8 cellular contexts compared by ENCODE assay signal in genomic region chr10:32956365-32957197, GRCh38. TPM values are rescaled to one million over a fixed set of nuclear protein-coding genes. Genes with fewer than 3 reads are reported as not detected.
DNase-seq lines count a peak whose midpoint lies in the region; ATAC-seq and TF ChIP-seq lines count a peak whose summit lies in the region.

No MANE protein-coding gene starts in this region.

- no peaks in the 10 kb centered on the region for H3K27me3 Mint-ChIP-seq in dendritic cell treated with granulocyte-macrophage colony-stimulating factor and Interleukin-4, amounts not matched to agents 40 ng/mL and 50 ng/mL, for 4 days
- no peaks in the 10 kb centered on the region for H3K27me3 Mint-ChIP-seq in naive thymus-derived CD8-positive, alpha-beta T cell

- peak overlapping the region; percentile 77 for H3K4me3 Mint-ChIP-seq in dendritic cell treated with granulocyte-macrophage colony-stimulating factor and Interleukin-4, amounts not matched to agents 40 ng/mL and 50 ng/mL, for 4 days
- peak overlapping the region; percentile 73 to 89 (median 83) for H3K4me3 Mint-ChIP-seq in naive thymus-derived CD8-positive, alpha-beta T cell

- H3K27ac ChIP-seq in C4-2B = peak overlapping the region; percentile 95

- peaks cover 59% of the 10 kb centered on the region for H4K20me1 ChIP-seq in Loucy (ENCODE audit: insufficient read depth, low read length, poor library complexity, severe bottlenecking)

- peaks cover 67% of the 10 kb centered on the region for H3K4me1 Mint-ChIP-seq in dendritic cell treated with granulocyte-macrophage colony-stimulating factor and Interleukin-4, amounts not matched to agents 40 ng/mL and 50 ng/mL, for 4 days (ENCODE audit: low read depth)
- peaks cover 18 to 80% (median 50%) of the 10 kb centered on the region in 4 donors for H3K4me1 Mint-ChIP-seq in naive thymus-derived CD8-positive, alpha-beta T cell

- peaks cover 78% of the 10 kb centered on the region for H3K79me2 ChIP-seq in Loucy (ENCODE audit: insufficient read depth, low read length)

- no peaks in the 10 kb centered on the region for H3K9me3 Mint-ChIP-seq in dendritic cell treated with granulocyte-macrophage colony-stimulating factor and Interleukin-4, amounts not matched to agents 40 ng/mL and 50 ng/mL, for 4 days
- no peaks in the 10 kb centered on the region for H3K9me3 Mint-ChIP-seq in naive thymus-derived CD8-positive, alpha-beta T cell

- H3K9ac ChIP-seq in Loucy (ENCODE audit: low read depth, low read length, poor library complexity, severe bottlenecking) = peak overlapping the region; percentile 83

- 0 out of 2 replicates have a peak, but pooled peaks cover 3% of the 10 kb centered on the region for H3F3A ChIP-seq in Loucy (ENCODE audit: low read depth)

- POLR2A ChIA-PET in naive thymus-derived CD8-positive, alpha-beta T cell (lab: Charles Lee) = interaction anchor here (1.3 to 1.8 kb wide), 4 partner anchors 24 to 611 kb away, joined by 3 to 14 read pairs (median 6); partner anchors contain the start of gene CCDC7

- H3K36me3 ChIP-seq in Loucy (ENCODE audit: insufficient read depth, low read length) = no peaks in the 10 kb centered on the region

- no peak overlapping the region for H2AFZ ChIP-seq in Loucy (ENCODE audit: low read length)

- H3K9me3 ChIP-seq in Loucy (ENCODE audit: insufficient read depth, low read depth, low read length) = no peaks in the 10 kb centered on the region

- peaks cover 19% of the 10 kb centered on the region for H3K36me3 Mint-ChIP-seq in dendritic cell treated with granulocyte-macrophage colony-stimulating factor and Interleukin-4, amounts not matched to agents 40 ng/mL and 50 ng/mL, for 4 days (ENCODE audit: low read depth)
- H3K36me3 Mint-ChIP-seq in naive thymus-derived CD8-positive, alpha-beta T cell = no peaks in the 10 kb centered on the region

- ATAC-seq in naive thymus-derived CD8-positive, alpha-beta T cell = no peak

- no peaks in the 10 kb centered on the region for H3K9me2 ChIP-seq in Loucy (replicated peaks; ENCODE audit: low read depth, low read length)

- no peak for DNase-seq in naive thymus-derived CD8-positive, alpha-beta T cell
- no peak for DNase-seq in NCI-H1105 (lab: John Stamatoyannopoulos, UW)
- no peak for DNase-seq in NCI-H446 (lab: John Stamatoyannopoulos, UW)
- no peak for DNase-seq in NCI-H1105 treated with DMSO at 0.1 percent for 48 hours (lab: John Stamatoyannopoulos, UW)
- no peak for DNase-seq in NCI-H524 (lab: John Stamatoyannopoulos, UW)

- peak overlapping the region; percentile 98 for H3K27ac Mint-ChIP-seq in dendritic cell treated with granulocyte-macrophage colony-stimulating factor and Interleukin-4, amounts not matched to agents 40 ng/mL and 50 ng/mL, for 4 days
- H3K27ac Mint-ChIP-seq in naive thymus-derived CD8-positive, alpha-beta T cell = peak overlapping the region in 8 of 10 donors; percentile 12 to 89 (median 83)

- H3K27me3 ChIP-seq in Loucy (ENCODE audit: insufficient read depth, low read length, poor library complexity, severe bottlenecking) = no peaks in the 10 kb centered on the region

- peaks cover 65% of the 10 kb centered on the region for H3K4me1 ChIP-seq in Loucy (ENCODE audit: insufficient read depth, low read length, poor library complexity, severe bottlenecking)

- intact Hi-C loops in dendritic cell treated with granulocyte-macrophage colony-stimulating factor and Interleukin-4, amounts not matched to agents 40 ng/mL and 50 ng/mL, for 4 days (cut with micrococcal nuclease) = loop anchor here (1.0 to 5.0 kb wide), 2 partner anchors 15 to 51 kb away; no protein-coding TSS in a partner anchor

- H3K4me3 ChIP-seq in Loucy (ENCODE audit: low read length, poor library complexity, severe bottlenecking) = peak overlapping the region; percentile 85

- TF ChIP-seq CTCF in C4-2B (conservative IDR thresholded peaks at IDR 0.05) = no peak
- no peak for TF ChIP-seq CTCF in Loucy (conservative IDR thresholded peaks at IDR 0.05; ENCODE audit: low read length)

- peak overlapping the region; percentile 99 for H3K4me2 ChIP-seq in Loucy (ENCODE audit: low read depth, low read length, poor library complexity, severe bottlenecking)

RNA-seq across cellular contexts. Expression of gene ITGB1, which starts 1.4 kb away (rescaled TPM):
- total RNA-seq in naive thymus-derived CD8-positive, alpha-beta T cell = 10 to 100 TPM; 34.2 to 34.6 TPM
- polyA plus RNA-seq in naive thymus-derived CD8-positive, alpha-beta T cell = 100 to 1,000 TPM in 1 of 3 donors, 10 to 100 TPM in 2; 26.1 to 107 (median 28.9) TPM
